ENCODE assay signal across 18 cellular contexts in the genomic region with DNA sequence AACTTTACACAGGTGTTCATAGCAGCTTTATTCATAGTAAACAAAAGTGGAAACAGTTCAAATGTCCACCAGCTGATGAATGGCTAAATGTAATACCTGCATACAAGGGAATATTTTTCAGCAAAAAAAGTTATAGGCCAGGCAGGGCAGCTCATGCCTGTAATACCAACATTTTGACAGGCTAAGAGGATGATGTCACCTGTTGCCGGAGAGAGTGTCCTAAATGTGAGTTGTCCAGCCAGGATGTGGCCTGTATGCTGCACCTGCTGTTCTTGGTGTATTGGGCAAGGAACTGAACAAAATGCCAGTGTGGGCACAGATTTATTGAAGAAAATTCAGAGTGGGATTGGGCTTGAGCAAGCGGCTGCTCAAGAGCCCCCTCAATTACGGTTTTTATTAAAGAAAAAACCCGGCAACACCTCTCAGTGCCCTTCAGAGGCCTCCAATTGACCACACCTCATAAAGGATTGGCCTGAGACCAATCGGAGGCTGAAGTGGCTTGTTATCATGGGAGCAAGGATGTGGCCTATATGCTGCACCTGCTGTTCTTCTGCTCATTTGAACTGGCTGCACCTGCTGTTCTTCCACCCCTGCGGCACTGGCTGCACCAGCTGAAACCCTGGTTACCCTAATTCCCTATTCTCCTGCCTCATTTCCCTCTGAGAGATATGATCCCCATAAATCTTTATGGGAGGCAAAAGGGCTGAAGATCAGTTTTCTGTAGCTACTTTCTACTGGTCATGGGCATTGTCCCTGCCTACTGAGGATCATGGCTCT.
DNase-seq lines count a peak whose midpoint lies in the region; ATAC-seq and TF ChIP-seq lines count a peak whose summit lies in the region.
"Had no signal": no experiment of that assay in that cellular context is flagged by ENCODE, and none has a peak within 500 bp of the region (broad histone marks: within the 10 kb centered on the region; RNA-seq: fewer than 3 reads in every experiment).

No MANE protein-coding gene starts in this region.

- BruUV-seq in A673 (replicated peaks; lab: Mats Ljungman, UMichigan): no TSS peak

- DNase-seq in LHCN-M2 (ENCODE audit: low read depth): peak; percentile 3
- peak; percentile 84 for DNase-seq in NCI-H510A (lab: John Stamatoyannopoulos, UW)
- peak; percentile 21 for DNase-seq in islet precursor cell
- no peak for DNase-seq in nephron progenitor cell
- no peak for DNase-seq in A673 (ENCODE audit: low spot score)
- DNase-seq: activated CD8-positive, alpha-beta memory T cell treated with anti-CD3 and anti-CD28 coated beads, Interleukin-2, amount 50 U/mL, for 4 hours; activated naive CD4-positive, alpha-beta T cell treated with Interleukin-2 at 50 U/mL for 16 hours; CD4-positive, CD25-positive, alpha-beta regulatory T cell; GF-D8; hypothalamus; NCI-H1694; stimulated activated CD4-positive, alpha-beta T cell treated with anti-CD3 and anti-CD28 coated beads, Interleukin-4, amount 100 ng/mL, for 24 hours had no signal

- H3K27me3 ChIP-seq in A673 (replicated peaks; ENCODE audit: insufficient read depth, low read depth, low read length, poor library complexity): peaks cover 13% of the 10 kb centered on the region

- H3K4me1 ChIP-seq in A673 (ENCODE audit: insufficient read depth, low read length, poor library complexity, severe bottlenecking): no peaks in the 10 kb centered on the region

- no peaks in the 10 kb centered on the region for H3K36me3 ChIP-seq in A673 (ENCODE audit: insufficient read depth, low read length, poor library complexity, severe bottlenecking)

- H3K27me3 Mint-ChIP-seq in nephron progenitor cell (ENCODE audit: low read depth, poor library complexity): peaks cover 19% of the 10 kb centered on the region

- no peaks in the 10 kb centered on the region for H3K9me3 ChIP-seq in A673 (ENCODE audit: low read depth, low read length, poor library complexity, severe bottlenecking)

- intact Hi-C loops in A673 (cut with micrococcal nuclease; ENCODE audit: unreplicated experiment): no loop called here

- POLR2A ChIA-PET in A673 (lab: Charles Lee; ENCODE audit: low non-redundant PET): no interaction called here

- H3K9me3 Mint-ChIP-seq in nephron progenitor cell: no peaks in the 10 kb centered on the region
- H3K9me3 Mint-ChIP-seq: CD4-positive, CD25-positive, alpha-beta regulatory T cell; IgD-negative memory B cell; WTC11 had no signal

- H3K4me3 Mint-ChIP-seq in nephron progenitor cell: no peak overlapping the region
- H3K4me3 Mint-ChIP-seq: CD4-positive, CD25-positive, alpha-beta regulatory T cell; WTC11 had no signal

- H3K36me3 Mint-ChIP-seq in nephron progenitor cell (ENCODE audit: low read depth): no peaks in the 10 kb centered on the region
- H3K36me3 Mint-ChIP-seq: CD4-positive, CD25-positive, alpha-beta regulatory T cell; IgD-negative memory B cell; WTC11 had no signal

- no peak overlapping the region for H3K4me3 ChIP-seq in A673 (ENCODE audit: low read depth, low read length, poor library complexity, severe bottlenecking)

- H3K4me1 Mint-ChIP-seq in nephron progenitor cell: peaks cover 13% of the 10 kb centered on the region

- no peak overlapping the region for H3K27ac ChIP-seq in A673 (ENCODE audit: low read depth, low read length, poor library complexity, severe bottlenecking)

- CTCF ChIA-PET in A673 (lab: Charles Lee): no interaction called here

- no peak for TF ChIP-seq CTCF in nephron progenitor cell (IDR thresholded peaks at IDR 0.05)
- TF ChIP-seq CTCF in A673 (conservative IDR thresholded peaks at IDR 0.05; ENCODE audit: low read depth, low read length): no peak

- no peak overlapping the region for H3K27ac Mint-ChIP-seq in nephron progenitor cell
- H3K27ac Mint-ChIP-seq: CD4-positive, CD25-positive, alpha-beta regulatory T cell; IgD-negative memory B cell; WTC11 had no signal

- ATAC-seq in GM18498 (IDR thresholded peaks at IDR 0.05; ENCODE audit: unreplicated experiment) (peak; percentile 56), HG03095 (IDR thresholded peaks at IDR 0.05; ENCODE audit: unreplicated experiment) (no peak), GM19455 (IDR thresholded peaks at IDR 0.05; ENCODE audit: unreplicated experiment) (no peak)
- ATAC-seq: sciatic nerve, WTC11 had no signal

Comparison
In these comparisons a context has a peak if more than half of its experiments do, and no peak if none do; other contexts are left out.
1. DNase-seq: peak in LHCN-M2 (single experiment), NCI-H510A (single experiment) and islet precursor cell (single experiment); none in nephron progenitor cell (single experiment) and A673 (single experiment).